ENCODE assay signal across 8 cellular contexts in genomic region chr6:146357578-146358340, GRCh38.
A peak's percentile ranks its signal among the peaks of the same experiment; 100 is the strongest.
DNase-seq lines count a peak whose midpoint lies in the region; ATAC-seq and TF ChIP-seq lines count a peak whose summit lies in the region.

No MANE protein-coding gene starts in this region.

- peaks cover 13% of the 10 kb centered on the region for H3K4me1 Mint-ChIP-seq in activated T-cell treated with anti-CD3 and anti-CD28 coated beads, Interleukin-2, amount 50 U/mL, for 24 hours (ENCODE audit: low read depth)

- peaks cover 8% of the 10 kb centered on the region for H3K27me3 Mint-ChIP-seq in activated T-cell treated with anti-CD3 and anti-CD28 coated beads, Interleukin-2, amount 50 U/mL, for 24 hours

- TF ChIP-seq CTCF in mucosa of descending colon (IDR thresholded peaks at IDR 0.05), result no peak

- no peak overlapping the region for H3K4me3 ChIP-seq in mucosa of descending colon

- H3K9me3 Mint-ChIP-seq in activated T-cell treated with anti-CD3 and anti-CD28 coated beads, Interleukin-2, amount 50 U/mL, for 24 hours, result no peaks in the 10 kb centered on the region

- peak overlapping the region; percentile 35 for H3K27ac Mint-ChIP-seq in activated T-cell treated with anti-CD3 and anti-CD28 coated beads, Interleukin-2, amount 50 U/mL, for 24 hours

- H3K4me3 Mint-ChIP-seq in activated T-cell treated with anti-CD3 and anti-CD28 coated beads, Interleukin-2, amount 50 U/mL, for 24 hours, result no peak overlapping the region

- H3K9me3 ChIP-seq in mucosa of descending colon, result no peaks in the 10 kb centered on the region

- peak; percentile 49 for ATAC-seq in HG03045 (IDR thresholded peaks at IDR 0.05; ENCODE audit: unreplicated experiment)
- no peak for ATAC-seq in mucosa of descending colon

- intact Hi-C loops in mucosa of descending colon (cut with DNase I, micrococcal nuclease), result no loop called here

- H3K36me3 Mint-ChIP-seq in activated T-cell treated with anti-CD3 and anti-CD28 coated beads, Interleukin-2, amount 50 U/mL, for 24 hours (ENCODE audit: low read depth), result no peaks in the 10 kb centered on the region

- H3K4me1 ChIP-seq in mucosa of descending colon (ENCODE audit: low read depth), result peaks cover 6% of the 10 kb centered on the region

- DNase-seq in activated T-cell treated with anti-CD3 and anti-CD28 coated beads, Interleukin-2, amount 50 U/mL, for 24 hours, result no peak
- DNase-seq in activated T-cell treated with anti-CD3 and anti-CD28 coated beads for 4 hours (no peak), SIG-M5 treated with dmso at 0.1 percent for 504 hours (lab: John Stamatoyannopoulos, UW; ENCODE audit: unreplicated experiment) (peak; percentile 51), hepatic stellate cell (ENCODE audit: low spot score) (peak; percentile 9), DMS114 treated with DMSO at 0.1 percent for 48 hours (lab: John Stamatoyannopoulos, UW; ENCODE audit: unreplicated experiment) (no peak), mucosa of descending colon (no peak)
- DNase-seq in activated effector memory CD4-positive, alpha-beta T cell treated with anti-CD3 and anti-CD28 coated beads, Interleukin-2, amount 50 U/mL, for 16 hours, result no peak

- H3K36me3 ChIP-seq in mucosa of descending colon (ENCODE audit: low read depth), result no peaks in the 10 kb centered on the region

Comparison
In these comparisons a context has a peak if more than half of its experiments do, and no peak if none do; other contexts are left out.
1. DNase-seq: peak in SIG-M5 treated with dmso at 0.1 percent for 504 hours (single experiment) and hepatic stellate cell (single experiment); none in activated T-cell treated with anti-CD3 and anti-CD28 coated beads, Interleukin-2, amount 50 U/mL, for 24 hours (single experiment), activated T-cell treated with anti-CD3 and anti-CD28 coated beads for 4 hours (single experiment), activated effector memory CD4-positive, alpha-beta T cell treated with anti-CD3 and anti-CD28 coated beads, Interleukin-2, amount 50 U/mL, for 16 hours (single experiment), DMS114 treated with DMSO at 0.1 percent for 48 hours (single experiment) and mucosa of descending colon (0 of 3).